ENCODE assay signal across 1 cellular context in genomic region chr11:130160460-130161090, GRCh38.
TF ChIP-seq lines count a peak whose summit lies in the region.

No MANE protein-coding gene starts in this region.

TF ChIP-seq in H1, 55 proteins besides CTCF, POLR2A, EP300 and RAD21 (continued from another document):
- TF ChIP-seq, protein P1, sequence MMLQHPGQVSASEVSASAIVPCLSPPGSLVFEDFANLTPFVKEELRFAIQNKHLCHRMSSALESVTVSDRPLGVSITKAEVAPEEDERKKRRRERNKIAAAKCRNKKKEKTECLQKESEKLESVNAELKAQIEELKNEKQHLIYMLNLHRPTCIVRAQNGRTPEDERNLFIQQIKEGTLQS (IDR thresholded peaks at IDR 0.05; ENCODE audit: insufficient read depth, low read depth, low read length), result no peak
- TF ChIP-seq HDAC2 (IDR thresholded peaks at IDR 0.05; ENCODE audit: borderline replicate concordance in 1 of 2, low read depth in 2 of 2, low read length in 2 of 2) (no peak), MAFK (IDR thresholded peaks at IDR 0.05; ENCODE audit: low read depth, low read length) (no peak), JUN (IDR thresholded peaks at IDR 0.05; ENCODE audit: low read depth, low read length) (no peak), CEBPB (IDR thresholded peaks at IDR 0.05; ENCODE audit: low read depth, low read length) (no peak)
